ENCODE assay signal across 1 cellular context in genomic region chr1:211549092-211549749, GRCh38.
TF ChIP-seq lines count a peak whose summit lies in the region.

No MANE protein-coding gene starts in this region.

TF ChIP-seq in HepG2, 621 proteins besides CTCF, POLR2A, EP300 and RAD21:
- TF ChIP-seq IKZF1 (IDR thresholded peaks at IDR 0.05), result no peak
- TF ChIP-seq HCFC1 (IDR thresholded peaks at IDR 0.05; ENCODE audit: low read depth, low read length), result no peak
- no peak for TF ChIP-seq ZBTB38 (CRISPR knock-in tag; IDR thresholded peaks at IDR 0.05)
